Comparison of ENCODE assay signal across 8 cellular contexts in genomic region chr3:116000315-116000714, GRCh38.
DNase-seq lines count a peak whose midpoint lies in the region; ATAC-seq and TF ChIP-seq lines count a peak whose summit lies in the region.

No MANE protein-coding gene starts in this region.

- POLR2A ChIA-PET in RWPE1 (lab: Yijun Ruan, JAX; ENCODE audit: low non-redundant PET) = no interaction called here

- CTCF ChIA-PET in RWPE1 (lab: Yijun Ruan, JAX) = no interaction called here

- DNase-seq in RWPE1 (ENCODE audit: low spot score) (peak; percentile 76), mesenchymal stem cell (peak; percentile 94), Kasumi-1 (lab: John Stamatoyannopoulos, UW) (no peak), NCI-H146 (lab: John Stamatoyannopoulos, UW) (no peak), ecto neural progenitor cell (ENCODE audit: low spot score) (no peak)
- no peak for DNase-seq in stimulated activated CD4-positive, alpha-beta T cell treated with anti-CD3 and anti-CD28 coated beads, Interleukin-2, amount 100 ng/mL, for 48 hours

- no peak for TF ChIP-seq CTCF in RWPE1 (conservative IDR thresholded peaks at IDR 0.05; ENCODE audit: low read depth)

- peaks cover 12% of the 10 kb centered on the region for H3K4me1 ChIP-seq in mesenchymal stem cell (ENCODE audit: control insufficient read depth, insufficient read depth, low read depth, low read length)

- H4K8ac ChIP-seq in mesenchymal stem cell (ENCODE audit: low read length) = no peak overlapping the region

- H3K23ac ChIP-seq in mesenchymal stem cell (ENCODE audit: low read length in 2 of 2) = no peak overlapping the region

- H2BK5ac ChIP-seq in mesenchymal stem cell (ENCODE audit: low read depth, low read length, poor library complexity, severe bottlenecking) = peak overlapping the region; percentile 79

- peak overlapping the region in 1 of 2 experiments; percentile 8 for H2BK12ac ChIP-seq in mesenchymal stem cell (ENCODE audit: low read length in 2 of 2)

- H4K91ac ChIP-seq in mesenchymal stem cell (ENCODE audit: low read length) = no peak overlapping the region

- no peak overlapping the region for H3K18ac ChIP-seq in mesenchymal stem cell (ENCODE audit: low read depth in 1 of 2, low read length in 2 of 2)

- ATAC-seq in GM18519 (IDR thresholded peaks at IDR 0.05; ENCODE audit: low FRiP score, unreplicated experiment) = peak; percentile 75
- ATAC-seq in HG02852 (IDR thresholded peaks at IDR 0.05; ENCODE audit: unreplicated experiment) = peak; percentile 92

- H3K9ac ChIP-seq in mesenchymal stem cell (ENCODE audit: low read length) = peak overlapping the region; percentile 70

- no peaks in the 10 kb centered on the region for H3K27me3 ChIP-seq in mesenchymal stem cell (ENCODE audit: control insufficient read depth in 1 of 2, insufficient read depth in 1 of 2, low read length in 2 of 2)

- H3K36me3 ChIP-seq in mesenchymal stem cell (ENCODE audit: control insufficient read depth in 1 of 2, insufficient read depth in 2 of 2, low read depth in 1 of 2, low read length in 2 of 2) = no peaks in the 10 kb centered on the region

- H3K14ac ChIP-seq in mesenchymal stem cell (ENCODE audit: low read length in 2 of 2) = no peak overlapping the region

- no peak overlapping the region for H2BK120ac ChIP-seq in mesenchymal stem cell (ENCODE audit: low read depth, low read length)

- H2AFZ ChIP-seq in mesenchymal stem cell (ENCODE audit: low read depth, low read length) = no peak overlapping the region

- no peak overlapping the region for H3K4ac ChIP-seq in mesenchymal stem cell (ENCODE audit: low read depth in 1 of 2, low read length in 2 of 2)

- H3K79me1 ChIP-seq in mesenchymal stem cell (replicated peaks; ENCODE audit: low read length, poor library complexity, severe bottlenecking) = peaks cover 7% of the 10 kb centered on the region

- no peak overlapping the region for H3K27ac ChIP-seq in RWPE1
- peak overlapping the region; percentile 95 for H3K27ac ChIP-seq in mesenchymal stem cell (ENCODE audit: low read length, poor library complexity, severe bottlenecking)

- 20% methylated on average over 3 of the region's 3 CpGs for WGBS in mesenchymal stem cell

- H2AK5ac ChIP-seq in mesenchymal stem cell (ENCODE audit: low read length, severe bottlenecking) = no peak overlapping the region

- H2BK15ac ChIP-seq in mesenchymal stem cell (ENCODE audit: low read depth, poor library complexity, severe bottlenecking) = no peak overlapping the region

- no peak overlapping the region for H3K4me3 ChIP-seq in mesenchymal stem cell (ENCODE audit: insufficient read depth in 1 of 2, low read depth in 1 of 2, low read length in 2 of 2)

- no peaks in the 10 kb centered on the region for H3K9me3 ChIP-seq in mesenchymal stem cell (ENCODE audit: control insufficient read depth, low read length)

- H3K4me2 ChIP-seq in mesenchymal stem cell (ENCODE audit: low read length, poor library complexity, severe bottlenecking) = no peak overlapping the region

Comparison
In these comparisons a context has a peak if more than half of its experiments do, and no peak if none do; other contexts are left out.
1. DNase-seq: peak in RWPE1 (single experiment) and mesenchymal stem cell (single experiment); none in Kasumi-1 (0 of 2), stimulated activated CD4-positive, alpha-beta T cell treated with anti-CD3 and anti-CD28 coated beads, Interleukin-2, amount 100 ng/mL, for 48 hours (0 of 2), NCI-H146 (single experiment) and ecto neural progenitor cell (single experiment).